Comparison of ENCODE assay signal across 8 cellular contexts in the genomic region with DNA sequence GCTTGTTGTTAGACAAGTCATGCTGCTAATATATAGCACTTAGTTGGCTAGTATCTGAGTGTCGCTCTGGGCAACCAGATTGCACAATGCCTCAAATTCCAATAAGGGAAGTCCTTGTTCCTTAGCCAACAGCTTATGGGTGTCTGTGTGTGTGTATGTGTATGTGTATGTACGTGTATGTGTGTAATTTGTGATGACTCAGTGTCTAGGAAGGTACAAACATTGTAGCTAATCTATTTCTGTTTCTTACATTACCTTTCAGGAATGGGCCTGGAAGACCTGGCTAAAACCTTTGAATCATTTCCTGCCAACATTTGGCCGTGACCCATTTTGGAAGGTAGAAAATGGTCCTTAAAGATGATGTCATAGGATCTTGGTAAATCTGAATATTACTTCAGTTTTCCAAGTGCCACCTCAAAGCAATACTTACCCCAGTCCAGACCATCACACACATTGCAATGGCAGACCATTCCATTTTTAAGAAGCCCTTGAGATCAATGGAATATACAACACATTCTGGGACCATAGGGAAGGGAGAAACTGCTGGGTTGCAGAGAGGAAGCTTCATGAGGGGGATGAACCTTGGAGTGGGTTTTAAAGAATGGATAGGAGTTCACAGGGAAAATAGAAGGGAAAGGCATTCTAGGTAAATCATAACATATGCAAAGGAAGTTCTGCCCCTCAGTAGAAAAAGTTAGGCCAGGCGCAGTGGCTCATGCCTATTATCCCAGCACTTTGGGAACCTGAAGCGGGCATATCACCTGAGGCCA. TPM values are rescaled to one million over a fixed set of nuclear protein-coding genes. Genes with fewer than 3 reads are reported as not detected.
DNase-seq lines count a peak whose midpoint lies in the region; ATAC-seq and TF ChIP-seq lines count a peak whose summit lies in the region.

No MANE protein-coding gene starts in this region.

- ATAC-seq in HG03565 (IDR thresholded peaks at IDR 0.05; ENCODE audit: unreplicated experiment), result no peak

- TF ChIP-seq CTCF in dorsolateral prefrontal cortex (IDR thresholded peaks at IDR 0.05 in 54 of 56, conservative IDR thresholded peaks at IDR 0.05 in 2 of 56; ENCODE audit: low read depth in 1 of 56, partially characterized antibody in 56 of 56), result no peak

- no peak overlapping the region for H3K4me3 ChIP-seq in dorsolateral prefrontal cortex
- no peak overlapping the region for H3K4me3 ChIP-seq in mucosa of rectum (ENCODE audit: low read length in 2 of 2)

- peaks cover 15 to 35% of the 10 kb centered on the region in 2 donors for H3K4me1 ChIP-seq in mucosa of rectum (ENCODE audit: control insufficient read depth in 2 of 2, insufficient read depth in 2 of 2, low read length in 2 of 2)

- H3K9ac ChIP-seq in mucosa of rectum (ENCODE audit: low read depth in 1 of 2, low read length in 2 of 2), result no peak overlapping the region

- no peaks in the 10 kb centered on the region for H3K9me3 ChIP-seq in mucosa of rectum (ENCODE audit: control insufficient read depth in 2 of 2, low read length in 2 of 2)

- intact Hi-C loops in dorsolateral prefrontal cortex (cut with DNase I), result no loop called here

- H3K36me3 ChIP-seq in mucosa of rectum (ENCODE audit: control insufficient read depth in 2 of 2, insufficient read depth in 2 of 2, low read length in 2 of 2), result peaks cover 31 to 36% of the 10 kb centered on the region in 2 donors

- H3K27ac ChIP-seq in dorsolateral prefrontal cortex (peak overlapping the region in 33 of 59 donors; percentile 2 to 74 (median 55)), mucosa of rectum (ENCODE audit: low read depth in 2 of 2, low read length in 2 of 2) (peak overlapping the region; percentile 24 to 69)

- peak; percentile 72 for DNase-seq in COLO829 (ENCODE audit: low spot score)
- DNase-seq in NOMO-1 (lab: John Stamatoyannopoulos, UW; ENCODE audit: unreplicated experiment in 2 of 2), result peak; percentile 86 to 96
- no peak for DNase-seq in dorsolateral prefrontal cortex
- DNase-seq in stimulated activated naive CD4-positive, alpha-beta T cell treated with Interleukin-2 at 50 U/mL for 16 hours (lab: John Stamatoyannopoulos, UW), result no peak
- no peak for DNase-seq in activated CD4-positive, alpha-beta T cell treated with anti-CD3 and anti-CD28 coated beads, Interleukin-2, amount 50 U/mL, for 48 hours
- no peak for DNase-seq in stimulated activated CD4-positive, alpha-beta T cell treated with anti-CD3 and anti-CD28 coated beads, Interleukin-4, amount 100 ng/mL, for 24 hours

- H3K27me3 ChIP-seq in dorsolateral prefrontal cortex (no peaks in the 10 kb centered on the region), mucosa of rectum (ENCODE audit: control insufficient read depth in 2 of 2, insufficient read depth in 2 of 2, low read length in 2 of 2) (no peaks in the 10 kb centered on the region)

RNA-seq across cellular contexts. Expression of gene NEDD9, which starts 25.1 kb away (rescaled TPM):
- total RNA-seq in dorsolateral prefrontal cortex, result 10 to 100 TPM in 118 of 120 experiments, 1 to 10 TPM in 2; 7.7 to 36.0 (median 17.1) TPM

Comparison
In these comparisons a context has a peak if more than half of its experiments do, and no peak if none do; other contexts are left out.
1. DNase-seq: peak in COLO829 (single experiment) and NOMO-1 (2 of 2); none in dorsolateral prefrontal cortex (0 of 10), stimulated activated naive CD4-positive, alpha-beta T cell treated with Interleukin-2 at 50 U/mL for 16 hours (single experiment), activated CD4-positive, alpha-beta T cell treated with anti-CD3 and anti-CD28 coated beads, Interleukin-2, amount 50 U/mL, for 48 hours (0 of 2) and stimulated activated CD4-positive, alpha-beta T cell treated with anti-CD3 and anti-CD28 coated beads, Interleukin-4, amount 100 ng/mL, for 24 hours (single experiment).